In the genomic region with DNA sequence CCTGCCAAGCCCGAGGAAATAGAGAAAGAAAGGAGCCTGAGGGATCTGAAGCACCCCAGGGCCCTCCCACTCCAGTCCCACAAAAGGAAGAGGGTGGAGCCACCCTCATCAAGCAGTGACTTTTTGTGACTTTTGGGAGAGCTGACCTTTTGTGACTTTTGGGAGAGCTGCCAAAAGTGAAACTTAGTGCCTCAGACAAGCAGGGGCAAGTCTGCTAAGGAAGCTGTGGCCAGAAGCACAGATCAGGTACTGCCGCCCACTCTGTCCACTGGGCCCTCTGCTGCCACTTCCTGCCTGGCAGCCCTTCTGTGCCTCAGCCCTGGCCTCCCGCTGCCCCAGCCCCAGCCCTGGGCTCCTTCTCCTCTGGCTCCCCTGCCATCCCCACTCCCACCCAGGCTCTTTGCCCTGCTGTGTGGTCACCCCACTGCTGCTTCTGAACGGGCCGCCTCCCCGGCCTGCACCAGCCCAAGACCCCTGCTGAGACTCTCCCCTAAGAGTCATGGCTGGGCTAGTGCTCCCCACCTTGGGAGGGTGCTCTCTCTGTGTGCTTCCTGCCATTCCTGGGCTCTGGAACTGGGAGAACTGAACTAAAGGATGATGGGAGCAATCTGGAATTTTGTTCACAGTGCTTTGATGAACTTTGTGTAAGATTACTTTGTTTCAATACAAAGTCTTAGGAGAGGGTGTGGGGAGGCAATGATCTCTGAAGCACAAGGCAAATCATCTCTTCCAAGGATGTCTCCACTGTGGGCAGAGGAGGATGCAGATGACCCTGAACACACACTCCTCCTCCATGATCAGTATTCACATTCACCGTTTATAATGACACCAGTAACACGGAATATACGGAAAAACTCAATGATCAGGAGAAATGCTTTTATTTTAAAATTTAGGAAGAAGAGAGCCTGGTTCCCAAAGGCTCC, we compare ENCODE assay signal across 8 cellular contexts. TPM values are rescaled to one million over a fixed set of nuclear protein-coding genes. Genes with fewer than 3 reads are reported as not detected.
DNase-seq lines count a peak whose midpoint lies in the region; ATAC-seq and TF ChIP-seq lines count a peak whose summit lies in the region.

Gene APOBEC3H (plus strand): TSS at position 147 of the 923 bp plus-strand sequence. CDS start 3,035 bp downstream, outside the sequence.

- ATAC-seq in activated CD8-positive, alpha-beta memory T cell treated with anti-CD3 and anti-CD28 coated beads, Interleukin-2, amount 10 ng/mL, durations not matched to agents 7 days and 5 days, result peak; percentile 69
- peak; percentile 63 for ATAC-seq in sciatic nerve
- ATAC-seq in GM21526 (IDR thresholded peaks at IDR 0.05; ENCODE audit: low FRiP score, unreplicated experiment), result no peak

- DNase-seq in activated CD8-positive, alpha-beta memory T cell treated with anti-CD3 and anti-CD28 coated beads, Interleukin-2, amount 10 ng/mL, durations not matched to agents 7 days and 5 days, result peak; percentile 79
- DNase-seq in activated CD8-positive, alpha-beta memory T cell treated with anti-CD3 and anti-CD28 coated beads, Interleukin-2, amount 50 U/mL, for 48 hours, result no peak
- DNase-seq in RWPE1 (ENCODE audit: low spot score), result peak; percentile 45
- DNase-seq in epithelial cell of esophagus (ENCODE audit: low read depth), result peak; percentile 75
- DNase-seq in sciatic nerve (ENCODE audit: low spot score), result no peak
- no peak for DNase-seq in Caco-2
- DNase-seq in OCI-M2 (lab: John Stamatoyannopoulos, UW; ENCODE audit: unreplicated experiment), result no peak

- peak within 1 kb of the TSS; percentile 97 for H3K4me3 Mint-ChIP-seq in activated CD8-positive, alpha-beta memory T cell treated with anti-CD3 and anti-CD28 coated beads, Interleukin-2, amount 10 ng/mL, durations not matched to agents 7 days and 5 days
- no peak within 1 kb of the TSS for H3K4me3 Mint-ChIP-seq in Caco-2 (ENCODE audit: unreplicated experiment)

- H3K4me1 ChIP-seq in Caco-2, result no peaks in the 10 kb centered on the region

- H3K9me3 ChIP-seq in Caco-2, result no peaks in the 10 kb centered on the region

- H3K27me3 Mint-ChIP-seq in activated CD8-positive, alpha-beta memory T cell treated with anti-CD3 and anti-CD28 coated beads, Interleukin-2, amount 10 ng/mL, durations not matched to agents 7 days and 5 days, result no peaks in the 10 kb centered on the region
- no peaks in the 10 kb centered on the region for H3K27me3 Mint-ChIP-seq in Caco-2 (ENCODE audit: insufficient read depth, unreplicated experiment)

- H3K27me3 ChIP-seq in Caco-2 (replicated peaks; ENCODE audit: control insufficient read depth, insufficient read depth, low read length), result no peaks in the 10 kb centered on the region

- TF ChIP-seq CTCF in RWPE1 (conservative IDR thresholded peaks at IDR 0.05; ENCODE audit: low read depth) (no peak), epithelial cell of esophagus (IDR thresholded peaks at IDR 0.05; ENCODE audit: insufficient read depth, low read depth, low read length, missing control alignments) (no peak), Caco-2 (IDR thresholded peaks at IDR 0.05; ENCODE audit: insufficient read depth in 1 of 2, low read depth in 1 of 2, low read length in 1 of 2, severe bottlenecking in 1 of 2, unreplicated experiment in 1 of 2) (no peak)

- H3K4me3 ChIP-seq in epithelial cell of esophagus (ENCODE audit: low read length) (no peak within 1 kb of the TSS), Caco-2 (ENCODE audit: low read depth, low read length) (no peak within 1 kb of the TSS)

- peaks cover 20% of the 10 kb centered on the region for H3K36me3 Mint-ChIP-seq in activated CD8-positive, alpha-beta memory T cell treated with anti-CD3 and anti-CD28 coated beads, Interleukin-2, amount 10 ng/mL, durations not matched to agents 7 days and 5 days
- no peaks in the 10 kb centered on the region for H3K36me3 Mint-ChIP-seq in Caco-2 (ENCODE audit: insufficient read depth, unreplicated experiment)

- intact Hi-C loops in sciatic nerve (cut with DNase I), result no loop called here
- intact Hi-C loops in Caco-2 (cut with micrococcal nuclease; ENCODE audit: unreplicated experiment), result no loop called here

- POLR2A ChIA-PET in RWPE1 (lab: Yijun Ruan, JAX; ENCODE audit: low non-redundant PET) (no interaction called here), Caco-2 (lab: Charles Lee) (interaction anchor here (0.6 kb wide), 1 partner anchor 63 kb away, joined by 20 read pairs; no protein-coding TSS in a partner anchor)

- peaks cover 79% of the 10 kb centered on the region for H3K4me1 Mint-ChIP-seq in activated CD8-positive, alpha-beta memory T cell treated with anti-CD3 and anti-CD28 coated beads, Interleukin-2, amount 10 ng/mL, durations not matched to agents 7 days and 5 days
- no peaks in the 10 kb centered on the region for H3K4me1 Mint-ChIP-seq in Caco-2 (ENCODE audit: low read depth, unreplicated experiment)

- peak within 1 kb of the TSS; percentile 97 for H3K27ac Mint-ChIP-seq in activated CD8-positive, alpha-beta memory T cell treated with anti-CD3 and anti-CD28 coated beads, Interleukin-2, amount 10 ng/mL, durations not matched to agents 7 days and 5 days
- H3K27ac Mint-ChIP-seq in Caco-2 (ENCODE audit: unreplicated experiment), result no peak within 1 kb of the TSS

- no peaks in the 10 kb centered on the region for H3K9me3 Mint-ChIP-seq in activated CD8-positive, alpha-beta memory T cell treated with anti-CD3 and anti-CD28 coated beads, Interleukin-2, amount 10 ng/mL, durations not matched to agents 7 days and 5 days (ENCODE audit: low read depth)
- no peaks in the 10 kb centered on the region for H3K9me3 Mint-ChIP-seq in Caco-2 (ENCODE audit: unreplicated experiment)

- no peaks in the 10 kb centered on the region for H3K36me3 ChIP-seq in Caco-2 (ENCODE audit: control insufficient read depth, insufficient read depth, low read length)

- BruUV-seq in Caco-2 (replicated peaks; lab: Mats Ljungman, UMichigan), result no TSS peak

- CTCF ChIA-PET in activated CD8-positive, alpha-beta memory T cell treated with anti-CD3 and anti-CD28 coated beads, Interleukin-2, amount 10 ng/mL, durations not matched to agents 7 days and 5 days (lab: Charles Lee), result interaction anchor here (1.3 to 3.7 kb wide), 7 partner anchors 12 to 227 kb away, joined by 3 to 16 read pairs (median 5); no protein-coding TSS in a partner anchor
- CTCF ChIA-PET in RWPE1 (lab: Yijun Ruan, JAX), result interaction anchor here (0.5 to 0.7 kb wide), 2 partner anchors 9 to 900 kb away, joined by 5 to 8 read pairs; no protein-coding TSS in a partner anchor
- CTCF ChIA-PET in Caco-2 (lab: Charles Lee), result no interaction called here

- H3K27ac ChIP-seq in RWPE1, result peak within 1 kb of the TSS; percentile 83

RNA-seq across cellular contexts. Expression of gene APOBEC3H, which starts in this region (rescaled TPM):
- 100 to 1,000 TPM in 1 of 2 experiments, 10 to 100 TPM in 1; 67.0 to 137 TPM for total RNA-seq in activated CD8-positive, alpha-beta memory T cell treated with anti-CD3 and anti-CD28 coated beads, Interleukin-2, amount 10 ng/mL, durations not matched to agents 7 days and 5 days
- total RNA-seq in sciatic nerve, result 1.1 TPM
- total RNA-seq in Caco-2 (2022), result not detected in 2 replicates

Comparison
In these comparisons a context has a peak if more than half of its experiments do, and no peak if none do; other contexts are left out.
1. RNA of gene APOBEC3H (total RNA-seq): 67.0 to 137 TPM in activated CD8-positive, alpha-beta memory T cell treated with anti-CD3 and anti-CD28 coated beads, Interleukin-2, amount 10 ng/mL, durations not matched to agents 7 days and 5 days; 1.1 TPM in sciatic nerve (single experiment) and not detected in Caco-2; every median in the first group is over 10 times any median in the second.
2. DNase-seq: peak in activated CD8-positive, alpha-beta memory T cell treated with anti-CD3 and anti-CD28 coated beads, Interleukin-2, amount 10 ng/mL, durations not matched to agents 7 days and 5 days (single experiment), RWPE1 (single experiment) and epithelial cell of esophagus (single experiment); none in activated CD8-positive, alpha-beta memory T cell treated with anti-CD3 and anti-CD28 coated beads, Interleukin-2, amount 50 U/mL, for 48 hours (single experiment), sciatic nerve (single experiment), Caco-2 (0 of 2) and OCI-M2 (single experiment).